ENCODE assay signal across 12 cellular contexts in genomic region chr16:10923650-10924214, GRCh38. TPM values are rescaled to one million over a fixed set of nuclear protein-coding genes. Genes with fewer than 3 reads are reported as not detected.
A peak's percentile ranks its signal among the peaks of the same experiment; 100 is the strongest.
DNase-seq lines count a peak whose midpoint lies in the region; FAIRE-seq and TF ChIP-seq lines count a peak whose summit lies in the region.
"Had no signal": no experiment of that assay in that cellular context is flagged by ENCODE, and none has a peak within 500 bp of the region (broad histone marks: within the 10 kb centered on the region; RNA-seq: fewer than 3 reads in every experiment).

No MANE protein-coding gene starts in this region.

- H3K9me3 ChIP-seq in Karpas-422 (ENCODE audit: low read length) = no peaks in the 10 kb centered on the region

- no peak overlapping the region for H3K4me3 ChIP-seq in Karpas-422 (ENCODE audit: low read length)

- H3K9ac ChIP-seq in Karpas-422 (ENCODE audit: low read length) = 0 out of 2 replicates have a peak overlapping the region, but pooled peaks have one; percentile 13

- H3K4me1 ChIP-seq in Karpas-422 (ENCODE audit: low read length) = peaks cover 45% of the 10 kb centered on the region

- no peaks in the 10 kb centered on the region for H4K20me1 ChIP-seq in Karpas-422 (ENCODE audit: insufficient read depth, low read depth, low read length)

- no peak for FAIRE-seq in H54 (lab: Jason Lieb, UNC)

- H3K4me2 ChIP-seq in Karpas-422 (ENCODE audit: low read depth, low read length, poor library complexity, severe bottlenecking) = peak overlapping the region; percentile 17

- H3K27me3 ChIP-seq in Karpas-422 (ENCODE audit: low read length) = no peaks in the 10 kb centered on the region

- peak overlapping the region; percentile 72 for H3K27ac ChIP-seq in Karpas-422 (ENCODE audit: low read length)

- H3K79me2 ChIP-seq in Karpas-422 (ENCODE audit: low read length) = peaks cover 5% of the 10 kb centered on the region; the same call in 1 of the 2 replicates

- H3K9me2 ChIP-seq in Karpas-422 (replicated peaks; ENCODE audit: insufficient read depth, low read length) = no peaks in the 10 kb centered on the region

- no peak for TF ChIP-seq CTCF in GM10266 (IDR thresholded peaks at IDR 0.05; ENCODE audit: control insufficient read depth, insufficient read depth, low read depth, missing control alignments)

- H3K36me3 ChIP-seq in Karpas-422 (ENCODE audit: insufficient read depth, low read length) = peaks cover 57% of the 10 kb centered on the region

- DNase-seq in Karpas-422 (no peak), fibroblast of gingiva (ENCODE audit: low read depth) (peak; percentile 40), myocyte (ENCODE audit: low read depth) (peak; percentile 89), superior temporal gyrus (ENCODE audit: extremely low spot score) (peak; percentile 47), D341Med (ENCODE audit: low spot score) (no peak), H54 (ENCODE audit: insufficient read length, low spot score) (no peak), GM10266 (ENCODE audit: extremely low spot score) (no peak), RKO (ENCODE audit: low spot score) (no peak)
- DNase-seq: activated CD4-positive, alpha-beta T cell treated with anti-CD3 and anti-CD28 coated beads, Interleukin-2, amount 50 U/mL, for 1 hour; CD4-positive, CD25-positive, alpha-beta regulatory T cell; immature natural killer cell; natural killer cell had no signal

- TF ChIP-seq POLR2A in H54 (IDR thresholded peaks at IDR 0.05; ENCODE audit: low read depth, low read length) = no peak

- H2AFZ ChIP-seq in Karpas-422 (ENCODE audit: low read length) = no peak overlapping the region

RNA-seq across cellular contexts. Expression of gene DEXI, which starts 18.5 kb away (rescaled TPM):
- total RNA-seq in Karpas-422 (2014; rRNA removed; shearing (Covaris generic); ENCODE audit: low replicate concordance) = 40.7 and 59.7 TPM in 2 replicates
- 63.8 and 75.2 TPM in 2 replicates for total RNA-seq in myocyte
- 49.9 TPM for polyA plus RNA-seq in myocyte (2012)

RNA-seq across cellular contexts. Expression of gene CLEC16A, which starts 20.6 kb away (rescaled TPM):
- 14.4 and 17.4 TPM in 2 replicates for total RNA-seq in Karpas-422 (2014; rRNA removed; shearing (Covaris generic); ENCODE audit: low replicate concordance)
- 20.7 and 23.8 TPM in 2 replicates for total RNA-seq in myocyte
- 28.7 TPM for polyA plus RNA-seq in myocyte (2012)

RNA-seq across cellular contexts. Expression of gene CIITA, which starts 46.7 kb away (rescaled TPM):
- total RNA-seq in Karpas-422 (2014; rRNA removed; shearing (Covaris generic); ENCODE audit: low replicate concordance) = 66.2 and 96.5 TPM in 2 replicates
- total RNA-seq in myocyte = under 0.01 and 0.03 TPM in 2 replicates
- polyA plus RNA-seq in myocyte (2012) = 1.0 TPM

Comparison
In these comparisons a context has a peak if more than half of its experiments do, and no peak if none do; other contexts are left out.
1. DNase-seq: peak in fibroblast of gingiva (single experiment), myocyte (single experiment) and superior temporal gyrus (single experiment); none in Karpas-422 (single experiment), D341Med (single experiment), H54 (single experiment), GM10266 (single experiment) and RKO (single experiment).
2. RNA of gene CIITA, which starts 46.7 kb away (total RNA-seq): 66.2 to 96.5 TPM in Karpas-422; under 0.01 to 0.03 TPM in myocyte; every median in the first group is over 10 times any median in the second.